Comparison of ENCODE assay signal across 15 cellular contexts in genomic region chr21:34995979-34996303, GRCh38. TPM values are rescaled to one million over a fixed set of nuclear protein-coding genes. Genes with fewer than 3 reads are reported as not detected.
DNase-seq lines count a peak whose midpoint lies in the region; ATAC-seq and TF ChIP-seq lines count a peak whose summit lies in the region.
"Had no signal": no experiment of that assay in that cellular context is flagged by ENCODE, and none has a peak within 500 bp of the region (broad histone marks: within the 10 kb centered on the region; RNA-seq: fewer than 3 reads in every experiment).

No MANE protein-coding gene starts in this region.

- CTCF ChIA-PET in activated naive CD4-positive, alpha-beta T cell treated with anti-CD3 and anti-CD28 coated beads, Interleukin-2, amount 10 ng/mL, durations not matched to agents 7 days and 5 days (lab: Charles Lee), result no interaction called here
- CTCF ChIA-PET in naive thymus-derived CD4-positive, alpha-beta T cell (lab: Charles Lee), result no interaction called here

- peaks cover 18 to 51% of the 10 kb centered on the region in 2 donors for H3K4me1 ChIP-seq in naive thymus-derived CD4-positive, alpha-beta T cell (ENCODE audit: control insufficient read depth in 2 of 2, insufficient read depth in 2 of 2, low read length in 2 of 2)
- H3K4me1 ChIP-seq in upper lobe of right lung, result peaks cover 23% of the 10 kb centered on the region

- no peaks in the 10 kb centered on the region for H3K9me3 ChIP-seq in naive thymus-derived CD4-positive, alpha-beta T cell (ENCODE audit: control insufficient read depth in 2 of 3, low read length in 3 of 3)
- no peaks in the 10 kb centered on the region for H3K9me3 ChIP-seq in upper lobe of right lung
- no peaks in the 10 kb centered on the region for H3K9me3 ChIP-seq in WERI-Rb-1 (ENCODE audit: severe bottlenecking)
- H3K9me3 ChIP-seq: sigmoid colon had no signal

- no peak for ATAC-seq in activated naive CD8-positive, alpha-beta T cell treated with anti-CD3 and anti-CD28 coated beads, Interleukin-2, amount 50 U/mL, for 24 hours
- ATAC-seq in naive thymus-derived CD4-positive, alpha-beta T cell, result no peak
- ATAC-seq in upper lobe of right lung (no peak), GM19452 (IDR thresholded peaks at IDR 0.05; ENCODE audit: unreplicated experiment) (no peak)

- H3K27me3 Mint-ChIP-seq in activated naive CD4-positive, alpha-beta T cell treated with anti-CD3 and anti-CD28 coated beads, Interleukin-2, amount 50 U/mL, for 24 hours, result no peaks in the 10 kb centered on the region
- no peaks in the 10 kb centered on the region for H3K27me3 Mint-ChIP-seq in activated naive CD4-positive, alpha-beta T cell treated with anti-CD3 and anti-CD28 coated beads, Interleukin-2, amount 10 ng/mL, durations not matched to agents 7 days and 5 days
- H3K27me3 Mint-ChIP-seq in activated naive CD8-positive, alpha-beta T cell treated with anti-CD3 and anti-CD28 coated beads, Interleukin-2, amount 50 U/mL, for 24 hours, result no peaks in the 10 kb centered on the region
- H3K27me3 Mint-ChIP-seq in naive thymus-derived CD4-positive, alpha-beta T cell, result no peaks in the 10 kb centered on the region
- H3K27me3 Mint-ChIP-seq: activated B cell treated with CpG ODN at 0.5 μM for 24 hours had no signal

- no peaks in the 10 kb centered on the region for H3K9me3 Mint-ChIP-seq in activated naive CD4-positive, alpha-beta T cell treated with anti-CD3 and anti-CD28 coated beads, Interleukin-2, amount 50 U/mL, for 24 hours
- H3K9me3 Mint-ChIP-seq in activated naive CD4-positive, alpha-beta T cell treated with anti-CD3 and anti-CD28 coated beads, Interleukin-2, amount 10 ng/mL, durations not matched to agents 7 days and 5 days, result no peaks in the 10 kb centered on the region
- H3K9me3 Mint-ChIP-seq in activated naive CD8-positive, alpha-beta T cell treated with anti-CD3 and anti-CD28 coated beads, Interleukin-2, amount 50 U/mL, for 24 hours, result no peaks in the 10 kb centered on the region
- no peaks in the 10 kb centered on the region for H3K9me3 Mint-ChIP-seq in naive thymus-derived CD4-positive, alpha-beta T cell
- H3K9me3 Mint-ChIP-seq: activated B cell treated with CpG ODN at 0.5 μM for 24 hours had no signal

- intact Hi-C loops in naive thymus-derived CD4-positive, alpha-beta T cell (cut with micrococcal nuclease), result no loop called here
- intact Hi-C loops in upper lobe of right lung (cut with DNase I), result no loop called here

- TF ChIP-seq CTCF in upper lobe of right lung (IDR thresholded peaks at IDR 0.05) (no peak), WERI-Rb-1 (IDR thresholded peaks at IDR 0.05; ENCODE audit: low read depth, low read length) (no peak)

- H3K27ac Mint-ChIP-seq in activated naive CD4-positive, alpha-beta T cell treated with anti-CD3 and anti-CD28 coated beads, Interleukin-2, amount 50 U/mL, for 24 hours, result peak overlapping the region; percentile 88
- H3K27ac Mint-ChIP-seq in activated naive CD4-positive, alpha-beta T cell treated with anti-CD3 and anti-CD28 coated beads, Interleukin-2, amount 10 ng/mL, durations not matched to agents 7 days and 5 days, result no peak overlapping the region
- peak overlapping the region; percentile 79 for H3K27ac Mint-ChIP-seq in activated naive CD8-positive, alpha-beta T cell treated with anti-CD3 and anti-CD28 coated beads, Interleukin-2, amount 50 U/mL, for 24 hours
- peak overlapping the region in 8 of 9 donors; percentile 12 to 92 (median 86) for H3K27ac Mint-ChIP-seq in naive thymus-derived CD4-positive, alpha-beta T cell
- H3K27ac Mint-ChIP-seq: activated B cell treated with CpG ODN at 0.5 μM for 24 hours had no signal

- peak overlapping the region; percentile 6 for H3K27ac ChIP-seq in naive thymus-derived CD4-positive, alpha-beta T cell (ENCODE audit: low read depth, low read length)
- H3K27ac ChIP-seq in upper lobe of right lung (peak overlapping the region; percentile 44), WERI-Rb-1 (no peak overlapping the region)

- POLR2A ChIA-PET in naive thymus-derived CD4-positive, alpha-beta T cell (lab: Charles Lee), result interaction anchor here (0.6 kb wide), 1 partner anchor 209 kb away, joined by 4 read pairs; no protein-coding TSS in a partner anchor

- no peak overlapping the region for H3K4me3 ChIP-seq in naive thymus-derived CD4-positive, alpha-beta T cell (ENCODE audit: low read length)
- no peak overlapping the region for H3K4me3 ChIP-seq in upper lobe of right lung
- no peak overlapping the region for H3K4me3 ChIP-seq in WERI-Rb-1 (ENCODE audit: low read depth, low read length)
- H3K4me3 ChIP-seq: coronary artery, sigmoid colon had no signal

- H3K36me3 ChIP-seq in naive thymus-derived CD4-positive, alpha-beta T cell (ENCODE audit: control insufficient read depth in 2 of 3, insufficient read depth in 3 of 3, low read length in 3 of 3), result peaks cover 0 to 17% (median 0%) of the 10 kb centered on the region in 3 experiments
- H3K36me3 ChIP-seq in upper lobe of right lung (no peaks in the 10 kb centered on the region), WERI-Rb-1 (no peaks in the 10 kb centered on the region)
- H3K36me3 ChIP-seq: sigmoid colon had no signal

- H3K4me3 Mint-ChIP-seq in activated naive CD4-positive, alpha-beta T cell treated with anti-CD3 and anti-CD28 coated beads, Interleukin-2, amount 50 U/mL, for 24 hours, result peak overlapping the region; percentile 63
- H3K4me3 Mint-ChIP-seq in activated naive CD4-positive, alpha-beta T cell treated with anti-CD3 and anti-CD28 coated beads, Interleukin-2, amount 10 ng/mL, durations not matched to agents 7 days and 5 days, result no peak overlapping the region
- H3K4me3 Mint-ChIP-seq in activated naive CD8-positive, alpha-beta T cell treated with anti-CD3 and anti-CD28 coated beads, Interleukin-2, amount 50 U/mL, for 24 hours, result peak overlapping the region; percentile 25
- peak overlapping the region in 7 of 10 donors; percentile 3 to 66 (median 19) for H3K4me3 Mint-ChIP-seq in naive thymus-derived CD4-positive, alpha-beta T cell
- H3K4me3 Mint-ChIP-seq: activated B cell treated with CpG ODN at 0.5 μM for 24 hours had no signal

- no peak for DNase-seq in activated naive CD4-positive, alpha-beta T cell treated with anti-CD3 and anti-CD28 coated beads, Interleukin-2, amount 10 ng/mL, durations not matched to agents 7 days and 5 days
- DNase-seq in activated naive CD8-positive, alpha-beta T cell treated with anti-CD3 and anti-CD28 coated beads, Interleukin-2, amount 50 U/mL, for 24 hours, result no peak
- no peak for DNase-seq in naive thymus-derived CD4-positive, alpha-beta T cell
- DNase-seq in upper lobe of right lung, result no peak
- no peak for DNase-seq in NCI-H1092 treated with DMSO at 0.1 percent for 48 hours (lab: John Stamatoyannopoulos, UW)
- DNase-seq in WERI-Rb-1, result no peak
- DNase-seq: activated B cell treated with CpG ODN at 0.5 μM for 24 hours, glutamatergic neuron, midbrain, NCI-H1048, occipital lobe had no signal

- H3K36me3 Mint-ChIP-seq in activated naive CD4-positive, alpha-beta T cell treated with anti-CD3 and anti-CD28 coated beads, Interleukin-2, amount 50 U/mL, for 24 hours, result peaks cover 25% of the 10 kb centered on the region
- peaks cover 26% of the 10 kb centered on the region for H3K36me3 Mint-ChIP-seq in activated naive CD4-positive, alpha-beta T cell treated with anti-CD3 and anti-CD28 coated beads, Interleukin-2, amount 10 ng/mL, durations not matched to agents 7 days and 5 days
- peaks cover 4% of the 10 kb centered on the region for H3K36me3 Mint-ChIP-seq in activated naive CD8-positive, alpha-beta T cell treated with anti-CD3 and anti-CD28 coated beads, Interleukin-2, amount 50 U/mL, for 24 hours (ENCODE audit: low read depth)
- peaks cover 0 to 27% (median 12%) of the 10 kb centered on the region in 5 donors for H3K36me3 Mint-ChIP-seq in naive thymus-derived CD4-positive, alpha-beta T cell

- H3K4me1 Mint-ChIP-seq in activated naive CD4-positive, alpha-beta T cell treated with anti-CD3 and anti-CD28 coated beads, Interleukin-2, amount 50 U/mL, for 24 hours, result peaks cover 70% of the 10 kb centered on the region
- peaks cover 48% of the 10 kb centered on the region for H3K4me1 Mint-ChIP-seq in activated naive CD4-positive, alpha-beta T cell treated with anti-CD3 and anti-CD28 coated beads, Interleukin-2, amount 10 ng/mL, durations not matched to agents 7 days and 5 days
- H3K4me1 Mint-ChIP-seq in activated naive CD8-positive, alpha-beta T cell treated with anti-CD3 and anti-CD28 coated beads, Interleukin-2, amount 50 U/mL, for 24 hours, result peaks cover 72% of the 10 kb centered on the region
- peaks cover 52 to 70% (median 62%) of the 10 kb centered on the region in 7 donors for H3K4me1 Mint-ChIP-seq in naive thymus-derived CD4-positive, alpha-beta T cell

- H3K27me3 ChIP-seq in naive thymus-derived CD4-positive, alpha-beta T cell (ENCODE audit: control insufficient read depth in 2 of 2, insufficient read depth in 2 of 2, low read length in 2 of 2), result no peaks in the 10 kb centered on the region
- H3K27me3 ChIP-seq in upper lobe of right lung (no peaks in the 10 kb centered on the region), WERI-Rb-1 (ENCODE audit: insufficient read depth, low read depth, severe bottlenecking) (peaks cover 93% of the 10 kb centered on the region)
- H3K27me3 ChIP-seq: sigmoid colon had no signal

RNA-seq across cellular contexts. Expression of gene RUNX1, which starts 53.2 kb away (rescaled TPM):
- 100 to 1,000 TPM in 1 of 5 experiments, 10 to 100 TPM in 4; 55.3 to 154 (median 98.5) TPM for total RNA-seq in naive thymus-derived CD4-positive, alpha-beta T cell
- 10 to 100 TPM; 27.9 to 42.8 TPM for polyA plus RNA-seq in naive thymus-derived CD4-positive, alpha-beta T cell
- 86.9 TPM for total RNA-seq in upper lobe of right lung
